1 cellular context compared by ENCODE assay signal in genomic region chr14:102481791-102482238, GRCh38.
TF ChIP-seq lines count a peak whose summit lies in the region.

No MANE protein-coding gene starts in this region.

TF ChIP-seq in HepG2, 621 proteins besides CTCF, POLR2A, EP300 and RAD21 (continued from another document and continues in another):
- TF ChIP-seq ZNF512B (CRISPR knock-in tag; IDR thresholded peaks at IDR 0.05; ENCODE audit: borderline replicate concordance) (no peak), GFI1 (CRISPR knock-in tag; IDR thresholded peaks at IDR 0.05; ENCODE audit: borderline replicate concordance) (peak; percentile 98), GABPB1 (CRISPR knock-in tag; IDR thresholded peaks at IDR 0.05) (0 out of 2 replicates have a peak, but pooled peaks have one; percentile 17), TARDBP (CRISPR knock-in tag; IDR thresholded peaks at IDR 0.05) (no peak), SRY (CRISPR knock-in tag; IDR thresholded peaks at IDR 0.05) (no peak), TBX2 (CRISPR knock-in tag; IDR thresholded peaks at IDR 0.05; ENCODE audit: borderline replicate concordance) (peak; percentile 79; the same call in 1 of the 2 replicates), ZNF747 (CRISPR knock-in tag; IDR thresholded peaks at IDR 0.05; ENCODE audit: borderline replicate concordance) (no peak), ZNF160 (CRISPR knock-in tag; IDR thresholded peaks at IDR 0.05) (no peak), AGO2 (optimal IDR thresholded peaks at IDR 0.05; ENCODE audit: low read depth, low read length) (no peak), ZNF589 (CRISPR knock-in tag; conservative IDR thresholded peaks at IDR 0.05) (no peak), BHLHE40 (IDR thresholded peaks at IDR 0.05; ENCODE audit: low read length) (peak; percentile 76), GATAD1 (CRISPR knock-in tag; IDR thresholded peaks at IDR 0.05) (0 out of 2 replicates have a peak, but pooled peaks have one; percentile 45), JUND (CRISPR knock-in tag; IDR thresholded peaks at IDR 0.05) (no peak), MIER3 (CRISPR knock-in tag; IDR thresholded peaks at IDR 0.05; ENCODE audit: borderline replicate concordance) (0 out of 2 replicates have a peak, but pooled peaks have one; percentile 34), XRCC5 (optimal IDR thresholded peaks at IDR 0.05; ENCODE audit: low read length) (no peak), SP5 (CRISPR knock-in tag; IDR thresholded peaks at IDR 0.05; ENCODE audit: borderline replicate concordance, low read depth) (no peak), ZNF142 (CRISPR knock-in tag; IDR thresholded peaks at IDR 0.05) (no peak), MTA3 (CRISPR knock-in tag; IDR thresholded peaks at IDR 0.05) (no peak), REXO4 (CRISPR knock-in tag; IDR thresholded peaks at IDR 0.05; ENCODE audit: borderline replicate concordance) (no peak), NFYB (CRISPR knock-in tag; IDR thresholded peaks at IDR 0.05) (no peak), ZFP36L2 (CRISPR knock-in tag; IDR thresholded peaks at IDR 0.05) (no peak), GATA4 (IDR thresholded peaks at IDR 0.05; ENCODE audit: borderline replicate concordance, low read depth) (no peak), NCOR1 (IDR thresholded peaks at IDR 0.05; ENCODE audit: borderline replicate concordance, low read length) (no peak), SNAPC2 (CRISPR knock-in tag; IDR thresholded peaks at IDR 0.05) (no peak), CBFB (CRISPR knock-in tag; IDR thresholded peaks at IDR 0.05) (no peak), IRX3 (CRISPR knock-in tag; IDR thresholded peaks at IDR 0.05; ENCODE audit: borderline replicate concordance, low read depth) (no peak), ZNF513 (CRISPR knock-in tag; conservative IDR thresholded peaks at IDR 0.05) (no peak), ARNTL (CRISPR knock-in tag; IDR thresholded peaks at IDR 0.05) (no peak), ZNF777 (CRISPR knock-in tag; IDR thresholded peaks at IDR 0.05) (no peak), ATF1 (CRISPR knock-in tag; IDR thresholded peaks at IDR 0.05) (no peak), ZZZ3 (CRISPR knock-in tag; IDR thresholded peaks at IDR 0.05; ENCODE audit: borderline replicate concordance) (no peak), PITX1 (CRISPR knock-in tag; IDR thresholded peaks at IDR 0.05) (no peak), SNRNP70 (IDR thresholded peaks at IDR 0.05; ENCODE audit: low read depth, low read length) (no peak), SMARCE1 (IDR thresholded peaks at IDR 0.05; ENCODE audit: borderline replicate concordance) (no peak), U2AF1 (optimal IDR thresholded peaks at IDR 0.05; ENCODE audit: low read depth, low read length) (no peak), KAT7 (CRISPR knock-in tag; IDR thresholded peaks at IDR 0.05; ENCODE audit: borderline replicate concordance) (no peak), ZNF570 (CRISPR knock-in tag; IDR thresholded peaks at IDR 0.05; ENCODE audit: borderline replicate concordance) (no peak), ZNF891 (CRISPR knock-in tag; IDR thresholded peaks at IDR 0.05) (no peak), SATB2 (CRISPR knock-in tag; IDR thresholded peaks at IDR 0.05) (no peak), PTBP1 (IDR thresholded peaks at IDR 0.05; ENCODE audit: low read depth, low read length, poor library complexity, severe bottlenecking) (peak; percentile 39), EHMT2 (IDR thresholded peaks at IDR 0.05; ENCODE audit: borderline replicate concordance, low read depth, low read length) (no peak), KDM1A (CRISPR knock-in tag; IDR thresholded peaks at IDR 0.05) (peak; percentile 94), BRD4 (CRISPR knock-in tag; IDR thresholded peaks at IDR 0.05) (no peak)
- TF ChIP-seq, protein P1, sequence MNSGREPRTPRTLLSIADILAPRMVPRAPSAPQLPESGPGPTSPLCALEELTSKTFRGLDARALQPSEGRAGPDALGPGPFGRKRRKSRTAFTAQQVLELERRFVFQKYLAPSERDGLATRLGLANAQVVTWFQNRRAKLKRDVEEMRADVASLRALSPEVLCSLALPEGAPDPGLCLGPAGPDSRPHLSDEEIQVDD (CRISPR knock-in tag; IDR thresholded peaks at IDR 0.05; ENCODE audit: borderline replicate concordance), result no peak
- TF ChIP-seq, protein P2, sequence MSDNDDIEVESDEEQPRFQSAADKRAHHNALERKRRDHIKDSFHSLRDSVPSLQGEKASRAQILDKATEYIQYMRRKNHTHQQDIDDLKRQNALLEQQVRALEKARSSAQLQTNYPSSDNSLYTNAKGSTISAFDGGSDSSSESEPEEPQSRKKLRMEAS (IDR thresholded peaks at IDR 0.05), result no peak
- TF ChIP-seq, protein P3, sequence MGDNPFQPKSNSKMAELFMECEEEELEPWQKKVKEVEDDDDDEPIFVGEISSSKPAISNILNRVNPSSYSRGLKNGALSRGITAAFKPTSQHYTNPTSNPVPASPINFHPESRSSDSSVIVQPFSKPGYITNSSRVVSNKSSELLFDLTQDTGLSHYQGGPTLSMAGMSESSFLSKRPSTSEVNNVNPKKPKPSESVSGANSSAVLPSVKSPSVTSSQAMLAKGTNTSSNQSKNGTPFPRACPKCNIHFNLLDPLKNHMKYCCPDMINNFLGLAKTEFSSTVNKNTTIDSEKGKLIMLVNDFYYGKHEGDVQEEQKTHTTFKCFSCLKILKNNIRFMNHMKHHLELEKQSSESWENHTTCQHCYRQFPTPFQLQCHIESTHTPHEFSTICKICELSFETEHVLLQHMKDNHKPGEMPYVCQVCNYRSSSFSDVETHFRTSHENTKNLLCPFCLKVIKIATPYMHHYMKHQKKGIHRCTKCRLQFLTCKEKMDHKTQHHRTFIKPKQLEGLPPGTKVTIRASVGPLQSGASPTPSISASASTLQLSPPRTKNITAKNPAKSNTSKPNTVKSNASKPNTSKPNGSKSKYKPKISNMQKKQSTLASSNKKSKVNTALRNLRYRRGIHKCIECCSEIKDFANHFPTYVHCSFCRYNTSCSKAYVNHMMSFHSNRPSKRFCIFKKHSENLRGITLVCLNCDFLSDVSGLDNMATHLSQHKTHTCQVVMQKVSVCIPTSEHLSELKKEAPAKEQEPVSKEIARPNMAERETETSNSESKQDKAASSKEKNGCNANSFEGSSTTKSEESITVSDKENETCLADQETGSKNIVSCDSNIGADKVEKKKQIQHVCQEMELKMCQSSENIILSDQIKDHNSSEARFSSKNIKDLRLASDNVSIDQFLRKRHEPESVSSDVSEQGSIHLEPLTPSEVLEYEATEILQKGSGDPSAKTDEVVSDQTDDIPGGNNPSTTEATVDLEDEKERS (CRISPR knock-in tag; IDR thresholded peaks at IDR 0.05), result no peak
- TF ChIP-seq, protein P4, sequence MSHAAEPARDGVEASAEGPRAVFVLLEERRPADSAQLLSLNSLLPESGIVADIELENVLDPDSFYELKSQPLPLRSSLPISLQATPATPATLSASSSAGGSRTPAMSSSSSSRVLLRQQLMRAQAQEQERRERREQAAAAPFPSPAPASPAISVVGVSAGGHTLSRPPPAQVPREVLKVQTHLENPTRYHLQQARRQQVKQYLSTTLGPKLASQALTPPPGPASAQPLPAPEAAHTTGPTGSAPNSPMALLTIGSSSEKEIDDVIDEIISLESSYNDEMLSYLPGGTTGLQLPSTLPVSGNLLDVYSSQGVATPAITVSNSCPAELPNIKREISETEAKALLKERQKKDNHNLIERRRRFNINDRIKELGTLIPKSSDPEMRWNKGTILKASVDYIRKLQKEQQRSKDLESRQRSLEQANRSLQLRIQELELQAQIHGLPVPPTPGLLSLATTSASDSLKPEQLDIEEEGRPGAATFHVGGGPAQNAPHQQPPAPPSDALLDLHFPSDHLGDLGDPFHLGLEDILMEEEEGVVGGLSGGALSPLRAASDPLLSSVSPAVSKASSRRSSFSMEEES (CRISPR knock-in tag; IDR thresholded peaks at IDR 0.05), result no peak
